In the genomic region with DNA sequence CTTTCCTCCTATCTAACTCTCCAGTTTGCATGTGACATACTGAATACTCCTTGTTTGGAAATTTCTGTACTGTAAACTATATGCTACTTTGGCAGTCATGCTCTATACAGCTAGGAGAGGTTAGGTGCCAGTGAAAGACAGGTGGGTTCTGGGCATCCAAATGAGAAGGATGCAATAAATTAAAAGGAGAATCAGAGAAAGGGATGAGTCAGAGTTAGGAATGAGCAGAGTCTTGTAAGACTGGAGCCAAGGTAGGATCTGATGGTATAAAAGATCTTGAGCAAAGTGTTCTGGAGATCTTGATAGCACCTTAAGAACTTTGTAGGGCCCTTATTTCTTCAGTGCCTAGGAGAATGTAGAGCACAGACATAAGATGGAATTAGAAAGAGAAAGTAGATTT, we compare ENCODE assay signal across 14 cellular contexts. TPM values are rescaled to one million over a fixed set of nuclear protein-coding genes. Genes with fewer than 3 reads are reported as not detected.
DNase-seq lines count a peak whose midpoint lies in the region; FAIRE-seq and TF ChIP-seq lines count a peak whose summit lies in the region.
"Had no signal": no experiment of that assay in that cellular context is flagged by ENCODE, and none has a peak within 500 bp of the region (broad histone marks: within the 10 kb centered on the region; RNA-seq: fewer than 3 reads in every experiment).

No MANE protein-coding gene starts in this region.

- TF ChIP-seq CTCF in bronchial epithelial cell (IDR thresholded peaks at IDR 0.05; ENCODE audit: insufficient read depth, low read length, severe bottlenecking) = no peak

- peak; percentile 14 for DNase-seq in NCI-H226
- peak; percentile 24 for DNase-seq in bronchial epithelial cell (ENCODE audit: low read depth)
- peak; percentile 5 for DNase-seq in iris pigment epithelial cell (ENCODE audit: low read depth)
- DNase-seq in NCI-H2107 (lab: John Stamatoyannopoulos, UW) = no peak
- DNase-seq in DMS 273 (lab: John Stamatoyannopoulos, UW; ENCODE audit: unreplicated experiment) = no peak
- no peak for DNase-seq in GM12891 (ENCODE audit: insufficient read length, low spot score)
- DNase-seq: C1 segment of cervical spinal cord; CD4-positive, CD25-positive, alpha-beta regulatory T cell; CD8-positive, alpha-beta memory T cell; COR-L47; GF-D8; GM23248 had no signal

- no peak for FAIRE-seq in bronchial epithelial cell (lab: Jason Lieb, UNC)
- FAIRE-seq in GM12891 (lab: Jason Lieb, UNC) = no peak
- FAIRE-seq: GM19239 had no signal

- no peak overlapping the region for H3K4me3 ChIP-seq in bronchial epithelial cell (ENCODE audit: low read depth, low read length)
- H3K4me3 ChIP-seq: GM23248, HAP-1 had no signal

- no peaks in the 10 kb centered on the region for H3K27me3 ChIP-seq in bronchial epithelial cell (ENCODE audit: control insufficient read depth, insufficient read depth, low read length)

- no peaks in the 10 kb centered on the region for H3K36me3 ChIP-seq in bronchial epithelial cell (ENCODE audit: control insufficient read depth, insufficient read depth, low read length)
- H3K36me3 ChIP-seq: HAP-1 had no signal

- no peak for TF ChIP-seq POLR2A in GM12891 (IDR thresholded peaks at IDR 0.05; ENCODE audit: low read depth, low read length)

TF ChIP-seq in GM12891, 5 proteins besides CTCF, POLR2A, EP300 and RAD21:
- no peak for TF ChIP-seq PAX5 (IDR thresholded peaks at IDR 0.05; ENCODE audit: insufficient read depth, low read length, severe bottlenecking)
- TF ChIP-seq POU2F2 (IDR thresholded peaks at IDR 0.05; ENCODE audit: low read depth, low read length) = no peak
- TF ChIP-seq POLR2AphosphoS5 (IDR thresholded peaks at IDR 0.05; ENCODE audit: low read depth, low read length) = no peak
- no peak for TF ChIP-seq SPI1 (IDR thresholded peaks at IDR 0.05; ENCODE audit: low read depth, low read length)
TF ChIP-seq in GM12891: peak in this region for 0.

RNA-seq across cellular contexts. Expression of a gene that starts 58.7 kb away (rescaled TPM):
- 32.1 and 33.4 TPM in 2 replicates for total RNA-seq in bronchial epithelial cell
- polyA plus RNA-seq in GM12891 (2012; ENCODE audit: low read depth, missing spikeins) = 6.5 TPM

Comparison
In these comparisons a context has a peak if more than half of its experiments do, and no peak if none do; other contexts are left out.
1. DNase-seq: peak in NCI-H226 (single experiment), bronchial epithelial cell (single experiment) and iris pigment epithelial cell (single experiment); none in NCI-H2107 (single experiment), DMS 273 (single experiment) and GM12891 (single experiment).